In genomic region chr17:57746221-57746620, GRCh38 we compare ENCODE assay signal across 25 cellular contexts.
"Had no signal": no experiment of that assay in that cellular context is flagged by ENCODE, and none has a peak within 500 bp of the region (broad histone marks: within the 10 kb centered on the region; RNA-seq: fewer than 3 reads in every experiment).

No MANE protein-coding gene starts in this region.

- DNase-seq: activated CD4-positive, alpha-beta memory T cell treated with anti-CD3 and anti-CD28 coated beads, Interleukin-2, amount 10 ng/mL, durations not matched to agents 7 days and 5 days; activated CD4-positive, alpha-beta T cell treated with anti-CD3 and anti-CD28 coated beads for 1 hour; activated CD4-positive, alpha-beta T cell treated with anti-CD3 and anti-CD28 coated beads for 4 hours; activated CD4-positive, alpha-beta T cell treated with anti-CD3 and anti-CD28 coated beads, Interleukin-2, amount 10 ng/mL, durations not matched to agents 7 days and 5 days; activated CD4-positive, alpha-beta T cell treated with anti-CD3 and anti-CD28 coated beads, Interleukin-2, amount 50 U/mL, for 4 hours; activated CD8-positive, alpha-beta memory T cell treated with anti-CD3 and anti-CD28 coated beads, Interleukin-2, amount 50 U/mL, for 48 hours; activated gamma-delta T cell; activated naive CD4-positive, alpha-beta T cell; activated naive CD4-positive, alpha-beta T cell treated with anti-CD3 and anti-CD28 coated beads, Interleukin-2, amount 10 ng/mL, durations not matched to agents 7 days and 5 days; activated naive CD8-positive, alpha-beta T cell treated with anti-CD3 and anti-CD28 coated beads, Interleukin-2, amount 10 ng/mL, durations not matched to agents 7 days and 5 days; activated T-cell treated with anti-CD3 and anti-CD28 coated beads for 4 hours; activated T-cell treated with anti-CD3 and anti-CD28 coated beads, Interleukin-2, amount 50 U/mL, for 24 hours; activated T-cell treated with anti-CD3 and anti-CD28 coated beads, Interleukin-2, amount 50 U/mL, for 72 hours; central memory CD4-positive, alpha-beta T cell; cerebellar nuclear complex; colonic mucosa; effector CD8-positive, alpha-beta T cell; endodermal cell; foreskin fibroblast; glutamatergic neuron; heart left ventricle; T-helper 2 cell had no signal

- H3K27me3 ChIP-seq: ascending aorta, breast epithelium, colonic mucosa had no signal

- H3K9me3 ChIP-seq: ascending aorta, breast epithelium, colonic mucosa, heart left ventricle had no signal

- H3K36me3 ChIP-seq: ascending aorta, breast epithelium, cardiac muscle cell, colonic mucosa, heart left ventricle had no signal

- H3K4me3 ChIP-seq: ascending aorta, breast epithelium, cardiac muscle cell, colonic mucosa, heart left ventricle had no signal

- H3K4me1 ChIP-seq: ascending aorta, breast epithelium, colonic mucosa had no signal

- H3K27ac ChIP-seq: ascending aorta, breast epithelium, cardiac muscle cell, colonic mucosa, heart left ventricle had no signal
